Comparison of ENCODE assay signal across 22 cellular contexts in genomic region chr3:43185656-43186375, GRCh38.
DNase-seq lines count a peak whose midpoint lies in the region; ATAC-seq and TF ChIP-seq lines count a peak whose summit lies in the region.
"Had no signal": no experiment of that assay in that cellular context is flagged by ENCODE, and none has a peak within 500 bp of the region (broad histone marks: within the 10 kb centered on the region; RNA-seq: fewer than 3 reads in every experiment).

No MANE protein-coding gene starts in this region.

- peak; percentile 63 for DNase-seq in AG10803 (ENCODE audit: low read depth)
- peak; percentile 78 for DNase-seq in M059J (ENCODE audit: low read depth)
- no peak for DNase-seq in chondrocyte (ENCODE audit: low spot score)
- peak; percentile 94 for DNase-seq in iris pigment epithelial cell (ENCODE audit: low read depth)
- DNase-seq in NCI-H1105 treated with DMSO at 0.1 percent for 48 hours (lab: John Stamatoyannopoulos, UW), result no peak
- DNase-seq in left lobe of liver (ENCODE audit: low spot score), result no peak
- DNase-seq in MV-4-11 (lab: John Stamatoyannopoulos, UW), result no peak
- DNase-seq: activated CD4-positive, alpha-beta T cell treated with anti-CD3 and anti-CD28 coated beads, Interleukin-2, amount 50 U/mL, for 1 hour; activated naive CD4-positive, alpha-beta T cell; aorta; Caco-2; cortex of kidney; GDM1; head of caudate nucleus; naive B cell; NCI-H187; NCI-H345; ovary; sigmoid colon; SW 1271 had no signal

- ATAC-seq in HG02981 (IDR thresholded peaks at IDR 0.05; ENCODE audit: unreplicated experiment), result no peak
- ATAC-seq in left lobe of liver, result no peak
- ATAC-seq: GM12878 had no signal

- no peaks in the 10 kb centered on the region for H3K9me3 Mint-ChIP-seq in chondrocyte (ENCODE audit: low read depth)

- H3K27ac Mint-ChIP-seq in chondrocyte (ENCODE audit: unreplicated experiment), result peak overlapping the region; percentile 41

- H3K27me3 Mint-ChIP-seq in chondrocyte (ENCODE audit: low read depth), result no peaks in the 10 kb centered on the region

- H3K4me3 ChIP-seq in AG10803 (ENCODE audit: low read length), result no peak overlapping the region
- H3K4me3 ChIP-seq: GM12878, ovary, sigmoid colon had no signal

- TF ChIP-seq CTCF in AG10803 (conservative IDR thresholded peaks at IDR 0.05; ENCODE audit: low read length) (no peak), chondrocyte (IDR thresholded peaks at IDR 0.05) (no peak)

- no peak overlapping the region for H3K4me3 Mint-ChIP-seq in chondrocyte (ENCODE audit: unreplicated experiment)
- H3K4me3 Mint-ChIP-seq: naive B cell had no signal

- H3K4me1 Mint-ChIP-seq in chondrocyte (ENCODE audit: low read depth), result peaks cover 17% of the 10 kb centered on the region

- H3K36me3 Mint-ChIP-seq in chondrocyte (ENCODE audit: low read depth), result no peaks in the 10 kb centered on the region

Comparison
In these comparisons a context has a peak if more than half of its experiments do, and no peak if none do; other contexts are left out.
1. DNase-seq: peak in AG10803 (single experiment), M059J (single experiment) and iris pigment epithelial cell (single experiment); none in chondrocyte (single experiment), NCI-H1105 treated with DMSO at 0.1 percent for 48 hours (single experiment), left lobe of liver (single experiment) and MV-4-11 (single experiment).